ENCODE assay signal across 26 cellular contexts in genomic region chr6:47298475-47298874, GRCh38. TPM values are rescaled to one million over a fixed set of nuclear protein-coding genes. Genes with fewer than 3 reads are reported as not detected.
"Had no signal": no experiment of that assay in that cellular context is flagged by ENCODE, and none has a peak within 500 bp of the region (broad histone marks: within the 10 kb centered on the region; RNA-seq: fewer than 3 reads in every experiment).

No MANE protein-coding gene starts in this region.

- H3K4me1 ChIP-seq: left lung, psoas muscle, testis, tibial artery, upper lobe of left lung had no signal

- H3K27ac ChIP-seq: esophagus squamous epithelium, left lung, psoas muscle, sigmoid colon, stomach, testis, tibial artery, upper lobe of left lung had no signal

- H3K9me3 ChIP-seq: esophagus squamous epithelium, left lung, psoas muscle, sigmoid colon, stomach, testis, tibial artery, upper lobe of left lung had no signal

- ATAC-seq: effector memory CD8-positive, alpha-beta T cell; left lung; naive thymus-derived CD8-positive, alpha-beta T cell; psoas muscle; right cardiac atrium; stimulated activated effector memory CD8-positive, alpha-beta T cell treated with anti-CD3 and anti-CD28 coated beads, Interleukin-12 subunit alpha, Interleukin-12 subunit beta, amount 100 ng/mL, for 72 hours had no signal

- H3K27me3 ChIP-seq: esophagus squamous epithelium, left lung, sigmoid colon, stomach, testis, upper lobe of left lung had no signal

- H3K36me3 ChIP-seq: esophagus squamous epithelium, left lung, sigmoid colon, stomach, tibial artery, upper lobe of left lung had no signal

- FAIRE-seq: endometrium, frontal cortex, keratinocyte, urothelium cell line had no signal

- DNase-seq: cortex of kidney; effector memory CD8-positive, alpha-beta T cell; esophagus squamous epithelium; hypothalamus; immature natural killer cell; left lung; mesenchymal stem cell; midbrain; naive thymus-derived CD8-positive, alpha-beta T cell; nephron progenitor cell; nucleus accumbens; psoas muscle; right cardiac atrium; sigmoid colon; stimulated activated CD4-positive, alpha-beta T cell treated with anti-CD3 and anti-CD28 coated beads, Interleukin-2, amount 100 ng/mL, for 24 hours; stimulated activated CD4-positive, alpha-beta T cell treated with anti-CD3 and anti-CD28 coated beads, Interleukin-4, amount 100 ng/mL, for 24 hours; stimulated activated naive CD4-positive, alpha-beta T cell treated with Interleukin-2 at 50 U/mL for 16 hours; stomach; testis; tibial artery; upper lobe of left lung had no signal

- H3K4me3 ChIP-seq: esophagus squamous epithelium, left lung, psoas muscle, sigmoid colon, stomach, testis, tibial artery, upper lobe of left lung had no signal

RNA-seq across cellular contexts. Expression of gene TNFRSF21, which starts 11.2 kb away (rescaled TPM):
- polyA plus RNA-seq: naive thymus-derived CD8-positive, alpha-beta T cell had no signal
